15 cellular contexts compared by ENCODE assay signal in the genomic region with DNA sequence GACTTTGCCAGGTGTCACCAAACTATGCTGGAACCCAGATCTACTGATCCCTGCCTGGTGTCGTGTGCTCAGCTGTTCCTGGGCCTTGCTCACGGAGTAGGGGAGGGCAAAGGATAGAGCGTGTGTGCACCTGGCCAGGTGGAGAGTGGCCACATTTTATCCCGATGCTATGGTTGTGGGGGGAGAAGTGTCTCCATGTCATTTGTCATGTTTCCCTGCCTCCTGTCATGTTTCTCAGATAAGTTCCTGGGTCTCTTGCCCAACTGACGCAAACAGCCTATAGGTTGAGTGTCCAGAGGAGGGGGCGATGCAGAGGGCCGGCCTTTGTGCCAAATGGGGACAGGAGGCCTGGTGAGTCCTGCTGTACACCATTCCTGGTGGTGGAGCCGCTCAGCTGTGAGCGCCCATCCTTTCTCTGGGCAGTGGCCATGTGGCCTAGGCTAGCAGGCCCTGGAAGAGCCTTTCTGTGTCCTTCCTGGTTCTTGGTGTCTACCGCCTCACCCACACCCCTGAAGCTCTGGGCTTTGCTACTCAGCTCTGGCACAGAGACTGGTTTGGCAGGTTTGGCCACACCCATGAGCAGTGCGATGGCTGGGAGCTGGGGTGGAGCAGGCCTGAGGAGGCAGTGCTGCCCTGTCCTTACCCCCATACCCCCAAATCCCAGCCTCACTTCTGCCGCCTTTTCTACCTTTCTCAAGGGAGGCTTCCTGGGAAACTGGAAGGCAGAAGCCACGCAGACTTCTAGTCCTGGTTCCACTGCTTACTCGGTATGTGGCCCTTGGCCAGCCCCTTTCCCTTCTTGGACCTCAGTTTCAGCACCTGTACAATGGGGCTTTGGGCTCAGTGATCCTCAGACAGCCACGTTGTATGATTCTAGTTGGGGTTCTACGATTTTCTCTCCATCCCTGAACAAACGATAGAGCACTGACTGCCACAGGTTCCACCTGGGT. TPM values are rescaled to one million over a fixed set of nuclear protein-coding genes. Genes with fewer than 3 reads are reported as not detected.
A peak's percentile ranks its signal among the peaks of the same experiment; 100 is the strongest.
DNase-seq lines count a peak whose midpoint lies in the region; ATAC-seq and TF ChIP-seq lines count a peak whose summit lies in the region.
"Had no signal": no experiment of that assay in that cellular context is flagged by ENCODE, and none has a peak within 500 bp of the region (broad histone marks: within the 10 kb centered on the region; RNA-seq: fewer than 3 reads in every experiment).

No MANE protein-coding gene starts in this region.

- no peak for DNase-seq in Right ventricle myocardium superior
- no peak for DNase-seq in heart left ventricle
- peak; percentile 29 for DNase-seq in mesendoderm
- no peak for DNase-seq in C1 segment of cervical spinal cord (lab: John Stamatoyannopoulos, UW)
- DNase-seq in epidermal melanocyte (ENCODE audit: insufficient read length, low spot score): no peak
- DNase-seq: activated CD4-positive, alpha-beta T cell treated with anti-CD3 and anti-CD28 coated beads for 36 hours; DMS79 treated with DMSO at 0.1 percent for 48 hours; KBM-7; left ventricle myocardium superior; NCI-H1694; testis had no signal

- no peak overlapping the region for H3K27ac ChIP-seq in heart left ventricle
- peak overlapping the region; percentile 57 for H3K27ac ChIP-seq in duodenal mucosa (ENCODE audit: low read depth, low read length)
- H3K27ac ChIP-seq in mesendoderm (ENCODE audit: low read depth, low read length): no peak overlapping the region
- H3K27ac ChIP-seq: testis had no signal

- H3K4me3 ChIP-seq in heart left ventricle: no peak overlapping the region
- H3K4me3 ChIP-seq in duodenal mucosa (ENCODE audit: low read depth in 1 of 2, low read length in 2 of 2): no peak overlapping the region
- H3K4me3 ChIP-seq in mesendoderm (ENCODE audit: low read length): no peak overlapping the region
- H3K4me3 ChIP-seq: testis had no signal

- H3K79me1 ChIP-seq in mesendoderm (ENCODE audit: low read length): no peaks in the 10 kb centered on the region

- no peak overlapping the region for H3K4me2 ChIP-seq in mesendoderm (ENCODE audit: low read length)

- no peak overlapping the region for H3K23ac ChIP-seq in mesendoderm (ENCODE audit: low read length)

- H2BK15ac ChIP-seq in mesendoderm (replicated peaks; ENCODE audit: low read depth): no peak overlapping the region

- 91 to 94% (median 92%) methylated on average over 14 to 17 of the region's 17 CpGs for WGBS in heart left ventricle, 4 donors
- WGBS in mesendoderm (ENCODE audit: extremely low coverage, insufficient coverage, low lambda C conversion rate): no CpG with 5 or more reads among the region's 17 CpGs

- H3K27me3 ChIP-seq in heart left ventricle: no peaks in the 10 kb centered on the region
- no peaks in the 10 kb centered on the region for H3K27me3 ChIP-seq in duodenal mucosa (ENCODE audit: control insufficient read depth in 1 of 2, insufficient read depth in 2 of 2, low read length in 2 of 2)
- no peaks in the 10 kb centered on the region for H3K27me3 ChIP-seq in mesendoderm (ENCODE audit: insufficient read depth, low read length, poor library complexity)
- H3K27me3 ChIP-seq: testis had no signal

- TF ChIP-seq POLR2A in heart left ventricle (IDR thresholded peaks at IDR 0.05): no peak

- H3K4me1 ChIP-seq in heart left ventricle (peaks cover 0 to 7% (median 0%) of the 10 kb centered on the region in 12 donors), duodenal mucosa (ENCODE audit: control insufficient read depth in 1 of 2, insufficient read depth in 2 of 2, low read length in 2 of 2) (peaks cover 29 to 30% of the 10 kb centered on the region in 2 donors), mesendoderm (ENCODE audit: control insufficient read depth, low read depth, low read length) (no peaks in the 10 kb centered on the region)
- H3K4me1 ChIP-seq: testis had no signal

- no peak overlapping the region for H4K5ac ChIP-seq in mesendoderm (ENCODE audit: low read length)

- H3K9ac ChIP-seq in duodenal mucosa (ENCODE audit: low read depth in 1 of 2, low read length in 2 of 2) (peak overlapping the region; percentile 11 to 35), mesendoderm (ENCODE audit: low read length) (no peak overlapping the region)

- H2AK5ac ChIP-seq in mesendoderm (ENCODE audit: low read length): no peak overlapping the region

- H4K8ac ChIP-seq in mesendoderm (ENCODE audit: low read depth, low read length): no peak overlapping the region

- H3K18ac ChIP-seq in mesendoderm (ENCODE audit: low read length): no peak overlapping the region

- H3K4ac ChIP-seq in mesendoderm (ENCODE audit: low read depth, low read length): no peak overlapping the region

- H3K56ac ChIP-seq in mesendoderm (ENCODE audit: low read length): no peak overlapping the region

- H3K79me2 ChIP-seq in mesendoderm (ENCODE audit: control insufficient read depth, insufficient read depth, low read length): no peaks in the 10 kb centered on the region

- ATAC-seq in Right ventricle myocardium superior (ENCODE audit: poor library complexity) (peak; percentile 34), heart left ventricle (no peak), HG02840 (IDR thresholded peaks at IDR 0.05; ENCODE audit: low FRiP score, unreplicated experiment) (no peak), GM19463 (IDR thresholded peaks at IDR 0.05; ENCODE audit: unreplicated experiment) (no peak)
- ATAC-seq: activated CD4-positive, alpha-beta T cell treated with anti-CD3 and anti-CD28 coated beads for 36 hours; left ventricle myocardium superior had no signal

- H3K36me3 ChIP-seq in heart left ventricle (no peaks in the 10 kb centered on the region), duodenal mucosa (ENCODE audit: control insufficient read depth in 1 of 2, insufficient read depth in 2 of 2, low read length in 2 of 2) (peaks cover 0 to 2% of the 10 kb centered on the region in 2 donors), mesendoderm (ENCODE audit: control insufficient read depth, insufficient read depth, low read length) (no peaks in the 10 kb centered on the region)

- H3K9me3 ChIP-seq in heart left ventricle (no peaks in the 10 kb centered on the region), duodenal mucosa (ENCODE audit: control insufficient read depth in 1 of 2, low read length in 2 of 2) (no peaks in the 10 kb centered on the region)
- H3K9me3 ChIP-seq: testis had no signal

- H2BK120ac ChIP-seq in mesendoderm (ENCODE audit: low read depth, low read length): no peak overlapping the region

- intact Hi-C loops in Right ventricle myocardium superior (cut with DNase I): no loop called here
- intact Hi-C loops in heart left ventricle (cut with DNase I): no loop called here

- TF ChIP-seq CTCF in heart left ventricle (IDR thresholded peaks at IDR 0.05): no peak

- H2BK5ac ChIP-seq in mesendoderm (ENCODE audit: low read length): no peak overlapping the region

RNA-seq across cellular contexts. Expression of a gene that starts 32.3 kb away (rescaled TPM):
- total RNA-seq in Right ventricle myocardium superior (14.8 TPM), heart left ventricle (10 to 100 TPM; 10.5 to 29.8 (median 19.0) TPM)
- 1 to 10 TPM; 7.1 to 8.5 TPM for polyA plus RNA-seq in heart left ventricle
- polyA plus RNA-seq in mesendoderm (2013, experiment 1 of 2): 18.5 TPM
- polyA plus RNA-seq in mesendoderm (2013, experiment 2 of 2): 19.8 TPM
- total RNA-seq: T-helper 1 cell treated with Interleukin-12 subunit alpha and Interleukin-12 subunit beta and Interleukin-4 antibody, amounts not matched to agents 30 ng/mL and 1 ng/mL, for 36 hours had no signal
